3 cellular contexts compared by ENCODE assay signal in the genomic region with DNA sequence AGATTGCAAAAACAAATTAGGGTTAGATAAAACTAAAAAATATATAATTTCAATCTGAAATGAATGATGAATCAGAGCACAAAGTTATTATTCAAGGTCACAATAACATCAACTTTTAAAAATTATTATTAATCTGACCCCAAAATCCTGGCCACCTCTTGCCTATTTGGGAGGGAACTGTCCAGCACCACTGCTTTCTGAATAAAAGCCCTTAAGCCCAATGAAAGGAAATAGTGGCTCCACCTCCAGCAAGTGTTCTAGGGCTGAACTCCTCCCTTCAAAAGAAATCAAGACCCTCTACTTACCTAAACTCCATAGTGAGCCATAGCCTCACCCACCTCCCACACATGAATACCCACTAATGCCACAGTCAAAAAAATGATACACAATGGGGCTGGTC.
A peak's percentile ranks its signal among the peaks of the same experiment; 100 is the strongest.
TF ChIP-seq lines count a peak whose summit lies in the region.

No MANE protein-coding gene starts in this region.

TF ChIP-seq in SK-N-SH, 30 proteins besides CTCF, POLR2A, EP300 and RAD21:
- TF ChIP-seq, protein P1, sequence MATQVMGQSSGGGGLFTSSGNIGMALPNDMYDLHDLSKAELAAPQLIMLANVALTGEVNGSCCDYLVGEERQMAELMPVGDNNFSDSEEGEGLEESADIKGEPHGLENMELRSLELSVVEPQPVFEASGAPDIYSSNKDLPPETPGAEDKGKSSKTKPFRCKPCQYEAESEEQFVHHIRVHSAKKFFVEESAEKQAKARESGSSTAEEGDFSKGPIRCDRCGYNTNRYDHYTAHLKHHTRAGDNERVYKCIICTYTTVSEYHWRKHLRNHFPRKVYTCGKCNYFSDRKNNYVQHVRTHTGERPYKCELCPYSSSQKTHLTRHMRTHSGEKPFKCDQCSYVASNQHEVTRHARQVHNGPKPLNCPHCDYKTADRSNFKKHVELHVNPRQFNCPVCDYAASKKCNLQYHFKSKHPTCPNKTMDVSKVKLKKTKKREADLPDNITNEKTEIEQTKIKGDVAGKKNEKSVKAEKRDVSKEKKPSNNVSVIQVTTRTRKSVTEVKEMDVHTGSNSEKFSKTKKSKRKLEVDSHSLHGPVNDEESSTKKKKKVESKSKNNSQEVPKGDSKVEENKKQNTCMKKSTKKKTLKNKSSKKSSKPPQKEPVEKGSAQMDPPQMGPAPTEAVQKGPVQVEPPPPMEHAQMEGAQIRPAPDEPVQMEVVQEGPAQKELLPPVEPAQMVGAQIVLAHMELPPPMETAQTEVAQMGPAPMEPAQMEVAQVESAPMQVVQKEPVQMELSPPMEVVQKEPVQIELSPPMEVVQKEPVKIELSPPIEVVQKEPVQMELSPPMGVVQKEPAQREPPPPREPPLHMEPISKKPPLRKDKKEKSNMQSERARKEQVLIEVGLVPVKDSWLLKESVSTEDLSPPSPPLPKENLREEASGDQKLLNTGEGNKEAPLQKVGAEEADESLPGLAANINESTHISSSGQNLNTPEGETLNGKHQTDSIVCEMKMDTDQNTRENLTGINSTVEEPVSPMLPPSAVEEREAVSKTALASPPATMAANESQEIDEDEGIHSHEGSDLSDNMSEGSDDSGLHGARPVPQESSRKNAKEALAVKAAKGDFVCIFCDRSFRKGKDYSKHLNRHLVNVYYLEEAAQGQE (IDR thresholded peaks at IDR 0.05; ENCODE audit: low read depth, low read length), result peak; percentile 83
- no peak for TF ChIP-seq NFIC (IDR thresholded peaks at IDR 0.05; ENCODE audit: borderline replicate concordance)

TF ChIP-seq in SK-N-SH treated with all-trans-retinoic acid at 6 μM for 48 hours, 23 proteins besides CTCF, POLR2A, EP300 and RAD21:
- TF ChIP-seq BACH2 (CRISPR knock-in tag; IDR thresholded peaks at IDR 0.05; ENCODE audit: borderline replicate concordance) (no peak), ZNF8 (CRISPR knock-in tag; IDR thresholded peaks at IDR 0.05) (no peak), ZC3H10 (CRISPR knock-in tag; IDR thresholded peaks at IDR 0.05) (no peak)

TF ChIP-seq in GM12878, 131 proteins besides CTCF, POLR2A, EP300 and RAD21:
- TF ChIP-seq, protein P1 (IDR thresholded peaks at IDR 0.05; ENCODE audit: low read depth, low read length), result peak; percentile 81
- TF ChIP-seq HDGF (IDR thresholded peaks at IDR 0.05), result no peak
